In the genomic region with DNA sequence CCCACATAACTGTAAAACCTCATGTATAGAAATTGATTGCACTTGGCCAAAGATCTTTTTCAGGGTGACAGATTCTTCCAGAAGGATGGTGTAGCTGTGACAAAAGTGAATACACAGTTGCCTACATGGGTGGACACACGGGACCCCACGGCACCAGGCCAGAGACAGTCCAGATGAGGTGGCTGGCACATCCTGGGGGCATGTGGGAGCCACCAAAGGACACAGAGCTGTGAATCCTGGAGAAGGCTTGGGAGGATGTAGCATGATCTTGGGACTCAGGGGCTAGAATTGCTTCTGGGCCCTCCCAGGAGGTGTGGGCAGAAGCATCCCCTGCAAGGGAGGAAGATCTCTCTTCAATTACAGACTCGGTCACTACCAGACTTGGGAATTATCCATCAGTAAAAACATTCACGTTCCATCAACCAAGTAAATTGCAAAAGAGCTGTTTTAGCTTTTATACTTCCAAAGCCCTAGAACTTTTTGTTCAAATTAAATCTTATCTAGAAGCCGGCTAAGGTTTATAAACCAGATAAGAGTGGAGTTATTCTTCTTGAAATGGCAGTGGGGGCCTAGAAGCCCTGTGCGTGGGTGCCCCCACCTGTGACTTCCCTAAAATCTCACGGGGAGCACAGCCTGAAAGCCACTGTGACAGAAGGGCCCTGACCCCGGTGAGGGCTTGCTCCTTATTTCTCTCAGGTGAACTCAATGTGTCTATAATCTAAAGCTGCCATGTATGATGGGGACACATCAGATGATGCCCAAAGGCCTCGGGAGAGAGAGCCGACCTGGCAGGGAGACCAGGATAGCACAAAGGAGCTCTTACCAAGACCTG, we compare ENCODE assay signal across 21 cellular contexts.
DNase-seq lines count a peak whose midpoint lies in the region; ATAC-seq and TF ChIP-seq lines count a peak whose summit lies in the region.
"Had no signal": no experiment of that assay in that cellular context is flagged by ENCODE, and none has a peak within 500 bp of the region (broad histone marks: within the 10 kb centered on the region; RNA-seq: fewer than 3 reads in every experiment).

No MANE protein-coding gene starts in this region.

- H3K36me3 ChIP-seq in H7 (replicated peaks; ENCODE audit: control insufficient read depth, insufficient read depth, low read length) (no peaks in the 10 kb centered on the region), osteoblast (ENCODE audit: insufficient read depth, low read length) (no peaks in the 10 kb centered on the region), stomach (no peaks in the 10 kb centered on the region)
- H3K36me3 ChIP-seq: MG63 had no signal

- no peaks in the 10 kb centered on the region for H3K79me2 ChIP-seq in osteoblast (ENCODE audit: insufficient read depth, low read length)

- no peaks in the 10 kb centered on the region for H4K20me1 ChIP-seq in osteoblast (ENCODE audit: insufficient read depth, low read length)

- no peak overlapping the region for H2AFZ ChIP-seq in osteoblast (ENCODE audit: low read length)

- no peak for TF ChIP-seq POLR2A in stomach (IDR thresholded peaks at IDR 0.05)

- H3K9me3 ChIP-seq in osteoblast (ENCODE audit: low read depth, low read length), result no peaks in the 10 kb centered on the region
- H3K9me3 ChIP-seq in stomach, result no peaks in the 10 kb centered on the region

- H3K27ac ChIP-seq in osteoblast (ENCODE audit: low read depth, low read length) (no peak overlapping the region), stomach (no peak overlapping the region)
- H3K27ac ChIP-seq: C4-2B had no signal

- H3K4me1 ChIP-seq in osteoblast (ENCODE audit: insufficient read depth, low read length) (no peaks in the 10 kb centered on the region), stomach (peaks cover 6 to 10% (median 8%) of the 10 kb centered on the region in 4 donors)

- no peak overlapping the region for H3K4me2 ChIP-seq in osteoblast (ENCODE audit: insufficient read depth, low read length)

- no peak overlapping the region for H3K4me3 ChIP-seq in H7 (ENCODE audit: insufficient read depth, low read depth, low read length)
- no peak overlapping the region for H3K4me3 ChIP-seq in osteoblast (ENCODE audit: insufficient read depth, low read length)
- no peak overlapping the region for H3K4me3 ChIP-seq in stomach
- H3K4me3 ChIP-seq: MG63 had no signal

- WGBS in stomach, 5 donors, result 67 to 76% (median 71%) methylated on average over 10 of the region's 10 CpGs

- no peak for ATAC-seq in GM21529 (IDR thresholded peaks at IDR 0.05; ENCODE audit: unreplicated experiment)
- ATAC-seq: CD8-positive, alpha-beta T cell; HCT116 had no signal

- DNase-seq in activated effector memory CD4-positive, alpha-beta T cell treated with anti-CD3 and anti-CD28 coated beads, Interleukin-2, amount 50 U/mL, for 16 hours, result peak; percentile 38
- DNase-seq in activated effector memory CD4-positive, alpha-beta T cell treated with Interleukin-2 at 50 U/mL for 16 hours, result no peak
- peak; percentile 10 for DNase-seq in H7
- DNase-seq in osteoblast (ENCODE audit: insufficient read length, low spot score, missing footprints), result peak; percentile 52
- peak; percentile 22 for DNase-seq in stomach
- DNase-seq in DMS114 treated with DMSO at 0.1 percent for 48 hours (lab: John Stamatoyannopoulos, UW; ENCODE audit: unreplicated experiment), result no peak
- DNase-seq in NCI-H1436 treated with DMSO at 0.1 percent for 48 hours (lab: John Stamatoyannopoulos, UW), result no peak
- DNase-seq: DMS 273 treated with DMSO at 0.1 percent for 48 hours, DND-41, IMR-90, KG1, MG63, NCI-H1105 treated with DMSO at 0.1 percent for 48 hours, NCI-H2029, NCI-H446, NCI-H524 treated with DMSO at 0.1 percent for 48 hours, NCI-H774 had no signal

- no peak for TF ChIP-seq EP300 in stomach (IDR thresholded peaks at IDR 0.05)

- intact Hi-C loops in stomach (cut with DNase I; ENCODE audit: low total_unique reads), result no loop called here

- H3K27me3 ChIP-seq in H7 (ENCODE audit: control insufficient read depth, insufficient read depth, low read length) (no peaks in the 10 kb centered on the region), osteoblast (ENCODE audit: insufficient read depth, low read length) (peaks cover 28% of the 10 kb centered on the region), stomach (peaks cover 0 to 4% (median 0%) of the 10 kb centered on the region in 3 donors)
- H3K27me3 ChIP-seq: MG63 had no signal

- TF ChIP-seq CTCF in osteoblast (IDR thresholded peaks at IDR 0.05; ENCODE audit: extremely low read depth, low read depth, low read length) (no peak), stomach (IDR thresholded peaks at IDR 0.05) (no peak)

Comparison
In these comparisons a context has a peak if more than half of its experiments do, and no peak if none do; other contexts are left out.
1. DNase-seq: peak in activated effector memory CD4-positive, alpha-beta T cell treated with anti-CD3 and anti-CD28 coated beads, Interleukin-2, amount 50 U/mL, for 16 hours (single experiment), H7 (single experiment), osteoblast (single experiment) and stomach (single experiment); none in activated effector memory CD4-positive, alpha-beta T cell treated with Interleukin-2 at 50 U/mL for 16 hours (single experiment), DMS114 treated with DMSO at 0.1 percent for 48 hours (single experiment) and NCI-H1436 treated with DMSO at 0.1 percent for 48 hours (single experiment).